ENCODE assay signal across 25 cellular contexts in genomic region chr4:143019351-143019750, GRCh38.
"Had no signal": no experiment of that assay in that cellular context is flagged by ENCODE, and none has a peak within 500 bp of the region (broad histone marks: within the 10 kb centered on the region; RNA-seq: fewer than 3 reads in every experiment).

No MANE protein-coding gene starts in this region.

- H3K36me3 ChIP-seq: colonic mucosa, gastrocnemius medialis, heart left ventricle, left lung, ovary, right lobe of liver, stomach, tibial artery had no signal

- DNase-seq: colonic mucosa; effector CD8-positive, alpha-beta T cell; endodermal cell; foreskin fibroblast; gastrocnemius medialis; heart left ventricle; kidney; left cardiac atrium; left lung; mesendoderm; midbrain; naive thymus-derived CD8-positive, alpha-beta T cell; occipital lobe; ovary; posterior cingulate gyrus; right lobe of liver; small intestine; stimulated activated CD4-positive, alpha-beta T cell treated with anti-CD3 and anti-CD28 coated beads, Interleukin-15, amount 100 ng/mL, for 24 hours; stimulated activated CD4-positive, alpha-beta T cell treated with anti-CD3 and anti-CD28 coated beads, Interleukin-2, amount 100 ng/mL, for 48 hours; stimulated activated naive CD4-positive, alpha-beta T cell treated with Interleukin-2 at 50 U/mL for 16 hours; stomach; testis; tibial artery had no signal

- H3K27ac ChIP-seq: colonic mucosa, epithelial cell of prostate, gastrocnemius medialis, heart left ventricle, hepatocyte, left lung, ovary, right lobe of liver, stomach, testis, tibial artery had no signal

- H3K4me1 ChIP-seq: colonic mucosa, gastrocnemius medialis, right lobe of liver, testis, tibial artery had no signal

- H3K4me3 ChIP-seq: colonic mucosa, gastrocnemius medialis, heart left ventricle, hepatocyte, left lung, ovary, right lobe of liver, stomach, testis, tibial artery had no signal

- H3K27me3 ChIP-seq: colonic mucosa, gastrocnemius medialis, heart left ventricle, hepatocyte, left lung, ovary, right lobe of liver, stomach, testis, tibial artery had no signal

- H3K4me2 ChIP-seq: hepatocyte had no signal

- H2AFZ ChIP-seq: hepatocyte had no signal

- H3K9me3 ChIP-seq: colonic mucosa, gastrocnemius medialis, ovary, right lobe of liver, testis had no signal
